In the genomic region with DNA sequence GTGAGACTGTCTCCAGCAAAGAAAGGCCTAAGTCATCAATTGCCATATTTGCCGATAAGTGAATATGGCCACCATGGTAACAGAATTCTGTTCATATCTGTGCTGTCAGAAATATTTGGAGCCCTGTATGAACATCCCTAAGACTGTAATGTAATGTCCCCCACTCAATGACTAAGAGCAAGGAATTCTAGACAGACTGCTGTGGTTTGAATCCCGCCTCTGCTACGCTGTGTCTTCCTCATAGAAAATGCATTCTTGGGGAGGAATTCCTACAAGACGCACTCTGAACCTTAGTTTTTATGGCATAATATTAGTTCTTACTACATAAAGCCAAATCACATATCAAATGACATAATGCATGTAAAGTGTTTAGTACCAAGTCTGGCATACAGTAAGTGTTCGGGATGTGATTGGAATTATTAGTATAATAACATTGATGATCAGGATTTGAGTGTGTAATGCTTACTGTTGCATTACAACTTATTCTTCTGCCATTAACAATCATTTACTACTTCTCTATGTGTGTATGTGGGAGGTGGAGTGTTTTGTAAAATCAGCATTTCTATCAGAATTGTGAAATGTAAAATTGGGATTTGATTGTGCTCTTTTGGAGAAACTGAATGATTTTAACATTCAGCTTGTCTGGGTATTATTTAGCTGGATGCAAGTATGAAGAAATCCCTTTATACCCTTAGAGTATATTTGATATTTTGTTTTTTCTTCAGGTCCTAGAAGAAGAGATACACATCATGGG, we compare ENCODE assay signal across 19 cellular contexts.
A peak's percentile ranks its signal among the peaks of the same experiment; 100 is the strongest.
DNase-seq lines count a peak whose midpoint lies in the region; ATAC-seq, FAIRE-seq and TF ChIP-seq lines count a peak whose summit lies in the region.
"Had no signal": no experiment of that assay in that cellular context is flagged by ENCODE, and none has a peak within 500 bp of the region (broad histone marks: within the 10 kb centered on the region; RNA-seq: fewer than 3 reads in every experiment).

No MANE protein-coding gene starts in this region.

- no peaks in the 10 kb centered on the region for H3F3A ChIP-seq in smooth muscle cell (ENCODE audit: low read depth)

- no peak overlapping the region for H3K27ac ChIP-seq in HepG2 (ENCODE audit: extremely low read length, insufficient read depth, low read length)
- H3K27ac ChIP-seq in right lobe of liver = no peak overlapping the region
- H3K27ac ChIP-seq in smooth muscle cell (ENCODE audit: low read depth) = peak overlapping the region; percentile 76
- H3K27ac ChIP-seq: Peyer's patch had no signal

- H2AFZ ChIP-seq in HepG2 (ENCODE audit: low read length) (no peak overlapping the region), smooth muscle cell (ENCODE audit: low read depth) (no peak overlapping the region)

- peaks cover 8% of the 10 kb centered on the region; the same call in 1 of the 2 replicates for H3K4me1 ChIP-seq in HepG2 (ENCODE audit: insufficient read depth, low read length)
- peaks cover 0 to 10% (median 2%) of the 10 kb centered on the region in 4 donors for H3K4me1 ChIP-seq in right lobe of liver
- peaks cover 14% of the 10 kb centered on the region for H3K4me1 ChIP-seq in smooth muscle cell (ENCODE audit: low read depth)

- H3K27me3 ChIP-seq in HepG2 (ENCODE audit: control insufficient read depth in 1 of 2, insufficient read depth in 2 of 2, low read length in 2 of 2) (no peaks in the 10 kb centered on the region), right lobe of liver (no peaks in the 10 kb centered on the region), smooth muscle cell (ENCODE audit: low read depth) (no peaks in the 10 kb centered on the region)
- H3K27me3 ChIP-seq: Peyer's patch had no signal

- POLR2A ChIA-PET in HepG2 (lab: Yijun Ruan, JAX) = no interaction called here

- intact Hi-C loops in HepG2 (cut with micrococcal nuclease; ENCODE audit: unreplicated experiment) (no loop called here), right lobe of liver (cut with DNase I) (no loop called here)

- ATAC-seq in HepG2 (no peak), right lobe of liver (no peak), GM19395 (IDR thresholded peaks at IDR 0.05; ENCODE audit: unreplicated experiment) (no peak)
- ATAC-seq: HCT116, Right ventricle myocardium inferior had no signal

- H3K36me3 ChIP-seq in HepG2 (replicated peaks in 1 of 2; ENCODE audit: control insufficient read depth in 1 of 2, insufficient read depth in 2 of 2, low read length in 2 of 2) (no peaks in the 10 kb centered on the region), right lobe of liver (no peaks in the 10 kb centered on the region), smooth muscle cell (ENCODE audit: low read depth) (no peaks in the 10 kb centered on the region)
- H3K36me3 ChIP-seq: Peyer's patch had no signal

- in situ Hi-C loops in HepG2 (cut with HindIII; ENCODE audit: extremely low pct_ligation_motif_present, low pct_unique_long_range_greater_than_20kb) = no loop called here
- in situ Hi-C loops in ACHN (cut with HindIII; ENCODE audit: low pct_ligation_motif_present, low pct_unique_long_range_greater_than_20kb, low sequenced_read_pairs) = no loop called here

- no peak overlapping the region for H3K4me3 ChIP-seq in HepG2 (replicated peaks in 1 of 3; ENCODE audit: insufficient read depth in 1 of 3, low read depth in 2 of 3, low read length in 3 of 3)
- no peak overlapping the region for H3K4me3 ChIP-seq in right lobe of liver
- H3K4me3 ChIP-seq in smooth muscle cell = no peak overlapping the region
- H3K4me3 ChIP-seq: Peyer's patch had no signal

- TF ChIP-seq CTCF in HepG2 (CRISPR knock-in tag; IDR thresholded peaks at IDR 0.05) = no peak
- no peak for TF ChIP-seq CTCF in right lobe of liver (IDR thresholded peaks at IDR 0.05)
- TF ChIP-seq CTCF in smooth muscle cell (IDR thresholded peaks at IDR 0.05; ENCODE audit: borderline replicate concordance, insufficient read depth, poor library complexity, severe bottlenecking) = no peak

- peaks cover 5% of the 10 kb centered on the region; the same call in 1 of the 2 replicates for H3K9me3 ChIP-seq in HepG2 (ENCODE audit: low read length)
- no peaks in the 10 kb centered on the region for H3K9me3 ChIP-seq in right lobe of liver
- H3K9me3 ChIP-seq in smooth muscle cell (replicated peaks; ENCODE audit: low read depth) = no peaks in the 10 kb centered on the region
- H3K9me3 ChIP-seq: Peyer's patch had no signal

- H3K4me2 ChIP-seq in HepG2 (ENCODE audit: low read depth, low read length) (no peak overlapping the region), smooth muscle cell (peak overlapping the region; percentile 64)

- CTCF ChIA-PET in HepG2 (lab: Yijun Ruan, JAX; ENCODE audit: low intra/inter-chr PET ratio, low total read pairs) = no interaction called here

- TF ChIP-seq EP300 in HepG2 (IDR thresholded peaks at IDR 0.05; ENCODE audit: low read depth in 2 of 2, low read length in 2 of 2) (no peak), HepG2 (CRISPR knock-in tag; IDR thresholded peaks at IDR 0.05; ENCODE audit: borderline replicate concordance) (no peak)

- DNase-seq in HepG2 (ENCODE audit: low spot score) (no peak), right lobe of liver (no peak), amniotic epithelial cell (ENCODE audit: low read depth) (peak; percentile 20), iris pigment epithelial cell (ENCODE audit: low read depth) (peak; percentile 32), smooth muscle cell (lab: John Stamatoyannopoulos, UW; ENCODE audit: unreplicated experiment) (no peak), ACHN (no peak), NCI-H2029 (lab: John Stamatoyannopoulos, UW) (no peak)
- DNase-seq: COR-L47; DMS 273 treated with DMSO at 0.1 percent for 48 hours; GOT3; NCI-H1092 treated with DMSO at 0.1 percent for 48 hours; NCI-H2081 treated with DMSO at 0.1 percent for 48 hours; NCI-H748 treated with DMSO at 0.1 percent for 48 hours; NK-92 treated with Interleukin-12 subunit alpha and Interleukin-12 subunit beta, amount 100 ng/mL, for 24 hours; Peyer's patch had no signal

- no TSS peak for BruUV-seq in HepG2 (replicated peaks; lab: Mats Ljungman, UMichigan)

- 91% methylated on average over 5 of the region's 5 CpGs for WGBS in HepG2 (ENCODE audit: low lambda C conversion rate)
- 97% methylated on average over 5 of the region's 5 CpGs for WGBS in right lobe of liver (ENCODE audit: insufficient coverage, low coverage, low lambda C conversion rate, missing lambda C conversion rate)
- 64% methylated on average over 5 of the region's 5 CpGs for WGBS in smooth muscle cell (ENCODE audit: low lambda C conversion rate)

- no peak overlapping the region for H3K9ac ChIP-seq in HepG2 (ENCODE audit: insufficient read depth, low read depth, low read length)
- H3K9ac ChIP-seq in smooth muscle cell (ENCODE audit: low read depth) = peak overlapping the region; percentile 19

- H4K20me1 ChIP-seq in HepG2 (ENCODE audit: insufficient read depth, low read length) = no peaks in the 10 kb centered on the region
- H4K20me1 ChIP-seq in smooth muscle cell (ENCODE audit: low read depth) = no peaks in the 10 kb centered on the region

- no peak for TF ChIP-seq POLR2A in HepG2 (IDR thresholded peaks at IDR 0.05; ENCODE audit: insufficient read depth in 1 of 2, low read depth in 2 of 2, low read length in 2 of 2)
- TF ChIP-seq POLR2A in right lobe of liver (IDR thresholded peaks at IDR 0.05) = no peak

- FAIRE-seq in HepG2 (lab: Jason Lieb, UNC) = no peak
- FAIRE-seq: G401.6 had no signal

- TF ChIP-seq RAD21 in HepG2 (CRISPR knock-in tag; IDR thresholded peaks at IDR 0.05) = no peak

- H3K79me2 ChIP-seq in HepG2 (ENCODE audit: insufficient read depth, low read length) (no peaks in the 10 kb centered on the region), smooth muscle cell (ENCODE audit: low read depth) (no peaks in the 10 kb centered on the region)

TF ChIP-seq in HepG2, 621 proteins besides CTCF, POLR2A, EP300 and RAD21 (continues in another document):
- TF ChIP-seq FLYWCH1 (CRISPR knock-in tag; IDR thresholded peaks at IDR 0.05) = no peak
- no peak for TF ChIP-seq E2F2 (CRISPR knock-in tag; IDR thresholded peaks at IDR 0.05; ENCODE audit: borderline replicate concordance)
- TF ChIP-seq CBX1 (IDR thresholded peaks at IDR 0.05; ENCODE audit: low read depth) = no peak
- no peak for TF ChIP-seq ISX (CRISPR knock-in tag; conservative IDR thresholded peaks at IDR 0.05)
- TF ChIP-seq ZNF557 (CRISPR knock-in tag; IDR thresholded peaks at IDR 0.05) = no peak
- TF ChIP-seq DNMT3B (CRISPR knock-in tag; conservative IDR thresholded peaks at IDR 0.05) = no peak
- no peak for TF ChIP-seq RFXAP (CRISPR knock-in tag; IDR thresholded peaks at IDR 0.05; ENCODE audit: borderline replicate concordance)
- peak; percentile 53 to 66 for TF ChIP-seq MAFK (conservative IDR thresholded peaks at IDR 0.05 in 1 of 2, IDR thresholded peaks at IDR 0.05 in 1 of 2; ENCODE audit: low read length in 2 of 2)
- TF ChIP-seq ZHX1 (CRISPR knock-in tag; IDR thresholded peaks at IDR 0.05; ENCODE audit: low read depth) = no peak
- TF ChIP-seq MAFF (IDR thresholded peaks at IDR 0.05; ENCODE audit: low read depth, low read length) = peak; percentile 53; the same call in 1 of the 2 replicates

Comparison
In these comparisons a context has a peak if more than half of its experiments do, and no peak if none do; other contexts are left out.
1. DNase-seq: peak in amniotic epithelial cell (single experiment) and iris pigment epithelial cell (single experiment); none in HepG2 (single experiment), right lobe of liver (0 of 3), smooth muscle cell (single experiment), ACHN (single experiment) and NCI-H2029 (single experiment).